Comparison of ENCODE assay signal across 25 cellular contexts in genomic region chr12:4563336-4563735, GRCh38.
"Had no signal": no experiment of that assay in that cellular context is flagged by ENCODE, and none has a peak within 500 bp of the region (broad histone marks: within the 10 kb centered on the region; RNA-seq: fewer than 3 reads in every experiment).

No MANE protein-coding gene starts in this region.

- H3K36me3 Mint-ChIP-seq: brain, memory B cell had no signal

- H3K27me3 Mint-ChIP-seq: activated B cell treated with CpG ODN at 0.5 μM for 24 hours, brain, memory B cell had no signal

- ATAC-seq: activated naive CD4-positive, alpha-beta T cell treated with anti-CD3 and anti-CD28 coated beads, Interleukin-2, amount 50 U/mL, for 72 hours; gastroesophageal sphincter; heart left ventricle; left ventricle myocardium superior; mucosa of descending colon had no signal

- H3K27ac ChIP-seq: gastroesophageal sphincter, right atrium auricular region had no signal

- H3K4me3 ChIP-seq: gastroesophageal sphincter, mucosa of descending colon, right atrium auricular region, stomach had no signal

- DNase-seq: activated B cell treated with CpG ODN at 0.5 μM for 24 hours; activated CD4-positive, alpha-beta memory T cell treated with anti-CD3 and anti-CD28 coated beads for 36 hours; activated CD4-positive, alpha-beta T cell treated with anti-CD3 and anti-CD28 coated beads for 4 hours; activated gamma-delta T cell treated with Interleukin-2 at 50 U/mL for 16 hours; activated T-cell treated with anti-CD3 and anti-CD28 coated beads for 4 hours; amniotic stem cell; caudate nucleus; endodermal cell; heart left ventricle; kidney glomerular epithelial cell; left ventricle myocardium superior; mucosa of descending colon; stimulated activated CD4-positive, alpha-beta T cell treated with anti-CD3 and anti-CD28 coated beads, Interleukin-15, amount 100 ng/mL, for 24 hours; stimulated activated CD4-positive, alpha-beta T cell treated with anti-CD3 and anti-CD28 coated beads, Interleukin-2, amount 100 ng/mL, for 48 hours; stomach; T-helper 1 cell; T-helper 9 cell; trophoblast cell had no signal

- H3K9me3 ChIP-seq: gastroesophageal sphincter, heart left ventricle, mucosa of descending colon, right atrium auricular region, stomach had no signal

- H3K27ac Mint-ChIP-seq: activated B cell treated with CpG ODN at 0.5 μM for 24 hours; activated CD4-positive, alpha-beta memory T cell treated with anti-CD3 and anti-CD28 coated beads for 36 hours; activated naive CD4-positive, alpha-beta T cell treated with anti-CD3 and anti-CD28 coated beads, Interleukin-2, amount 50 U/mL, for 72 hours; activated T-helper 1 cell treated with anti-CD3 and anti-CD28 coated beads, Interleukin-12 subunit alpha, Interleukin-12 subunit beta, Interleukin-2, Interleukin-4 antibody, amounts not matched to agents 30 ng/mL and 10 ng/mL and 1 ng/mL, durations not matched to agents 14 hours and 24 hours and 36 hours; endodermal cell; memory B cell; progenitor cell of endocrine pancreas had no signal

- H3K4me3 Mint-ChIP-seq: activated B cell treated with CpG ODN at 0.5 μM for 24 hours; activated CD4-positive, alpha-beta memory T cell treated with anti-CD3 and anti-CD28 coated beads for 36 hours; activated T-helper 1 cell treated with anti-CD3 and anti-CD28 coated beads, Interleukin-12 subunit alpha, Interleukin-12 subunit beta, Interleukin-2, Interleukin-4 antibody, amounts not matched to agents 30 ng/mL and 10 ng/mL and 1 ng/mL, durations not matched to agents 14 hours and 24 hours and 36 hours; memory B cell had no signal

- H3K27me3 ChIP-seq: right atrium auricular region had no signal

- H3K36me3 ChIP-seq: gastroesophageal sphincter, heart left ventricle, right atrium auricular region, stomach had no signal

- H3K9me3 Mint-ChIP-seq: activated B cell treated with CpG ODN at 0.5 μM for 24 hours; activated CD4-positive, alpha-beta memory T cell treated with anti-CD3 and anti-CD28 coated beads for 36 hours; activated naive CD4-positive, alpha-beta T cell treated with anti-CD3 and anti-CD28 coated beads, Interleukin-2, amount 50 U/mL, for 72 hours; activated T-helper 1 cell treated with anti-CD3 and anti-CD28 coated beads, Interleukin-12 subunit alpha, Interleukin-12 subunit beta, Interleukin-2, Interleukin-4 antibody, amounts not matched to agents 30 ng/mL and 10 ng/mL and 1 ng/mL, durations not matched to agents 14 hours and 24 hours and 36 hours; brain; endodermal cell had no signal
